In the genomic region with DNA sequence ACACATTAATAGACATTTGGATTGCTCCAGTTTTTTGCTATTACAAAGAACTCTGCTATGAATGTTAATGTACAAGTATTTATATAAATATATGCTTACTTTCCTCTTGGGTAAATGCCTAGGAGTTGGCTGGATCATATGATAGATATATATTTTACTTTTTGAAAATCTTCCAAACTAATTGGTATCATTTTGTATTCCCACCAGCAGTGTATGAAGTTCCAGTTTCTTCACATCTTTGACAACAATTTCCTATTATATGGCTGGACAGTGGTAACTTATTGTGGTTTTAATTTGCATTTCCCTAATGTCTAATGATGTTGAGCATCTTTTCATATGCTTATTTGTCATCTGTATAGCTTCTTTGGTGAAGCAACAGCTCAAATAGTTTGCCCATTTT, we compare ENCODE assay signal across 26 cellular contexts.
"Had no signal": no experiment of that assay in that cellular context is flagged by ENCODE, and none has a peak within 500 bp of the region (broad histone marks: within the 10 kb centered on the region; RNA-seq: fewer than 3 reads in every experiment).

No MANE protein-coding gene starts in this region.

- H3K4me1 Mint-ChIP-seq: endodermal cell, mesothelial cell of epicardium had no signal

- H3K27ac Mint-ChIP-seq: dendritic cell treated with granulocyte-macrophage colony-stimulating factor and Interleukin-4, amounts not matched to agents 40 ng/mL and 50 ng/mL, for 4 days; effector memory CD8-positive, alpha-beta T cell; endodermal cell; mesothelial cell of epicardium had no signal

- ATAC-seq: effector memory CD8-positive, alpha-beta T cell; esophagus mucosa; gastroesophageal sphincter; heart left ventricle; left cardiac atrium; left lung; left ventricle myocardium superior; lower lobe of right lung; mucosa of descending colon had no signal

- H3K27me3 Mint-ChIP-seq: dendritic cell treated with granulocyte-macrophage colony-stimulating factor and Interleukin-4, amounts not matched to agents 40 ng/mL and 50 ng/mL, for 4 days; effector memory CD8-positive, alpha-beta T cell; naive B cell had no signal

- H3K4me3 Mint-ChIP-seq: dendritic cell treated with granulocyte-macrophage colony-stimulating factor and Interleukin-4, amounts not matched to agents 40 ng/mL and 50 ng/mL, for 4 days; effector memory CD8-positive, alpha-beta T cell; endodermal cell; immature natural killer cell; mesothelial cell of epicardium; naive B cell had no signal

- H3K27ac ChIP-seq: colonic mucosa, epithelial cell of prostate, esophagus squamous epithelium, gastroesophageal sphincter, heart left ventricle, hepatocyte, left lung, lower lobe of right lung had no signal

- H3K4me3 ChIP-seq: colonic mucosa, esophagus squamous epithelium, gastroesophageal sphincter, heart left ventricle, hepatocyte, left lung, lower lobe of right lung, mucosa of descending colon had no signal

- H3K9me3 ChIP-seq: colonic mucosa, esophagus squamous epithelium, gastroesophageal sphincter, left lung, lower lobe of right lung, mucosa of descending colon had no signal

- H3K4me1 ChIP-seq: colonic mucosa, gastroesophageal sphincter, left lung had no signal

- H3K9me3 Mint-ChIP-seq: dendritic cell treated with granulocyte-macrophage colony-stimulating factor and Interleukin-4, amounts not matched to agents 40 ng/mL and 50 ng/mL, for 4 days; effector memory CD8-positive, alpha-beta T cell; immature natural killer cell; naive B cell had no signal

- H3K36me3 Mint-ChIP-seq: immature natural killer cell, naive B cell had no signal

- H3K36me3 ChIP-seq: colonic mucosa, esophagus squamous epithelium, gastroesophageal sphincter, heart left ventricle, left lung, lower lobe of right lung had no signal

- H3K27me3 ChIP-seq: colonic mucosa, esophagus squamous epithelium, gastroesophageal sphincter, heart left ventricle, hepatocyte, left lung had no signal

- DNase-seq: colonic mucosa; cortex of kidney; effector CD8-positive, alpha-beta T cell; effector memory CD8-positive, alpha-beta T cell; endodermal cell; erythroblast; esophagus squamous epithelium; foreskin fibroblast; heart left ventricle; hypothalamus; immature natural killer cell; islet precursor cell; kidney; left cardiac atrium; left lung; left ventricle myocardium superior; lower lobe of right lung; mesenchymal stem cell; mucosa of descending colon; naive B cell had no signal
